Comparison of ENCODE assay signal across 18 cellular contexts in genomic region chr4:163077611-163078010, GRCh38.
DNase-seq lines count a peak whose midpoint lies in the region; ATAC-seq and TF ChIP-seq lines count a peak whose summit lies in the region.
"Had no signal": no experiment of that assay in that cellular context is flagged by ENCODE, and none has a peak within 500 bp of the region (broad histone marks: within the 10 kb centered on the region; RNA-seq: fewer than 3 reads in every experiment).

No MANE protein-coding gene starts in this region.

- DNase-seq in NCI-H82 (lab: John Stamatoyannopoulos, UW) (peak; percentile 51), NCI-H82 treated with DMSO at 0.1 percent for 48 hours (lab: John Stamatoyannopoulos, UW; ENCODE audit: unreplicated experiment) (no peak), WTC11 (ENCODE audit: low spot score) (no peak), nephron progenitor cell (no peak), ovary (no peak), testis (no peak)
- no peak for DNase-seq in activated CD4-positive, alpha-beta T cell treated with anti-CD3 and anti-CD28 coated beads for 36 hours
- DNase-seq: 8988T; CD8-positive, alpha-beta T cell; DMS79 treated with DMSO at 0.1 percent for 48 hours; GF-D8; HCEC 1CT; IMR-90; KBM-7 had no signal

- H3K27me3 ChIP-seq in HUES48 (ENCODE audit: control insufficient read depth, insufficient read depth, low read length) (no peaks in the 10 kb centered on the region), ovary (no peaks in the 10 kb centered on the region), testis (no peaks in the 10 kb centered on the region)
- H3K27me3 ChIP-seq: BLaER1 treated with 17β-estradiol and CSF1 and Interleukin-3, amounts not matched to agents 10 nM and 100 nM had no signal

- H3K27me3 Mint-ChIP-seq in WTC11 (ENCODE audit: low read depth) (no peaks in the 10 kb centered on the region), nephron progenitor cell (ENCODE audit: low read depth, poor library complexity) (no peaks in the 10 kb centered on the region)
- peaks cover 2% of the 10 kb centered on the region for H3K27me3 Mint-ChIP-seq in activated CD4-positive, alpha-beta T cell treated with anti-CD3 and anti-CD28 coated beads for 36 hours

- H3K4me3 Mint-ChIP-seq in WTC11 = no peak overlapping the region
- H3K4me3 Mint-ChIP-seq in nephron progenitor cell = no peak overlapping the region
- no peak overlapping the region for H3K4me3 Mint-ChIP-seq in activated CD4-positive, alpha-beta T cell treated with anti-CD3 and anti-CD28 coated beads for 36 hours
- H3K4me3 Mint-ChIP-seq: B cell; CD8-positive, alpha-beta T cell had no signal

- 58 to 83% (median 60%) methylated on average over 1 of the region's 1 CpG for WGBS in ovary, 3 donors
- 71 to 76% methylated on average over 1 of the region's 1 CpG for WGBS in testis, 2 donors

- H3K27ac Mint-ChIP-seq in WTC11 = peak overlapping the region; percentile 89
- peak overlapping the region; percentile 34 for H3K27ac Mint-ChIP-seq in nephron progenitor cell
- H3K27ac Mint-ChIP-seq in activated CD4-positive, alpha-beta T cell treated with anti-CD3 and anti-CD28 coated beads for 36 hours = no peak overlapping the region
- H3K27ac Mint-ChIP-seq: B cell; CD8-positive, alpha-beta T cell had no signal

- H3K36me3 Mint-ChIP-seq in WTC11 (0 out of 2 replicates have a peak, but pooled peaks cover 3% of the 10 kb centered on the region), nephron progenitor cell (ENCODE audit: low read depth) (peaks cover 4% of the 10 kb centered on the region)
- H3K36me3 Mint-ChIP-seq in activated CD4-positive, alpha-beta T cell treated with anti-CD3 and anti-CD28 coated beads for 36 hours (ENCODE audit: low read depth) = no peaks in the 10 kb centered on the region
- H3K36me3 Mint-ChIP-seq: CD8-positive, alpha-beta T cell had no signal

- intact Hi-C loops in ovary (cut with DNase I) = no loop called here
- intact Hi-C loops in activated CD4-positive, alpha-beta T cell treated with anti-CD3 and anti-CD28 coated beads for 36 hours (cut with DNase I, micrococcal nuclease) = no loop called here
- intact Hi-C loops in testis (cut with DNase I; ENCODE audit: low total_unique reads) = no loop called here

- H3K4me3 ChIP-seq in HUES48 (ENCODE audit: low read depth, low read length) (no peak overlapping the region), ovary (no peak overlapping the region), testis (no peak overlapping the region)
- H3K4me3 ChIP-seq: BLaER1 treated with 17β-estradiol and CSF1 and Interleukin-3, amounts not matched to agents 10 nM and 100 nM had no signal

- H3K9me3 Mint-ChIP-seq in WTC11 (peaks cover 8% of the 10 kb centered on the region), nephron progenitor cell (peaks cover 5% of the 10 kb centered on the region)
- no peaks in the 10 kb centered on the region for H3K9me3 Mint-ChIP-seq in activated CD4-positive, alpha-beta T cell treated with anti-CD3 and anti-CD28 coated beads for 36 hours (ENCODE audit: low read depth)
- H3K9me3 Mint-ChIP-seq: CD8-positive, alpha-beta T cell had no signal

- no peak for TF ChIP-seq CTCF in WTC11 (IDR thresholded peaks at IDR 0.05)
- no peak for TF ChIP-seq CTCF in nephron progenitor cell (IDR thresholded peaks at IDR 0.05)
- TF ChIP-seq CTCF in ovary (IDR thresholded peaks at IDR 0.05) = no peak
- no peak for TF ChIP-seq CTCF in testis (IDR thresholded peaks at IDR 0.05)

- peak overlapping the region; percentile 51 for H3K27ac ChIP-seq in HUES48 (ENCODE audit: low read depth, low read length)
- no peak overlapping the region for H3K27ac ChIP-seq in ovary
- no peak overlapping the region for H3K27ac ChIP-seq in testis
- H3K27ac ChIP-seq: BLaER1 treated with 17β-estradiol and CSF1 and Interleukin-3, amounts not matched to agents 10 nM and 100 nM; HL-60 had no signal

- H3K9ac ChIP-seq in HUES48 (ENCODE audit: low read depth, low read length) = no peak overlapping the region
- H3K9ac ChIP-seq: BLaER1 treated with 17β-estradiol and CSF1 and Interleukin-3, amounts not matched to agents 10 nM and 100 nM had no signal

- H3K4me1 ChIP-seq in HUES48 (ENCODE audit: control insufficient read depth, insufficient read depth, low read length) (peaks cover 11% of the 10 kb centered on the region), ovary (ENCODE audit: insufficient read depth) (no peaks in the 10 kb centered on the region), testis (no peaks in the 10 kb centered on the region)
- H3K4me1 ChIP-seq: BLaER1 treated with 17β-estradiol and CSF1 and Interleukin-3, amounts not matched to agents 10 nM and 100 nM had no signal

- POLR2A ChIA-PET in WTC11 (lab: Charles Lee) = no interaction called here
- POLR2A ChIA-PET in activated CD4-positive, alpha-beta T cell treated with anti-CD3 and anti-CD28 coated beads for 36 hours (lab: Charles Lee) = no interaction called here

- no peak for TF ChIP-seq POLR2A in ovary (IDR thresholded peaks at IDR 0.05)
- TF ChIP-seq POLR2A in testis (IDR thresholded peaks at IDR 0.05) = no peak

- TF ChIP-seq EP300 in ovary (IDR thresholded peaks at IDR 0.05) = no peak

- ATAC-seq in WTC11 = no peak
- no peak for ATAC-seq in activated CD4-positive, alpha-beta T cell treated with anti-CD3 and anti-CD28 coated beads for 36 hours
- ATAC-seq: CD8-positive, alpha-beta T cell had no signal

- H3K4me1 Mint-ChIP-seq in WTC11 (peaks cover 24% of the 10 kb centered on the region), nephron progenitor cell (peaks cover 34% of the 10 kb centered on the region)
- H3K4me1 Mint-ChIP-seq in activated CD4-positive, alpha-beta T cell treated with anti-CD3 and anti-CD28 coated beads for 36 hours = no peaks in the 10 kb centered on the region
- H3K4me1 Mint-ChIP-seq: B cell had no signal

- H3K9me3 ChIP-seq in HUES48 (ENCODE audit: control insufficient read depth, insufficient read depth, low read length) (peaks cover 4% of the 10 kb centered on the region; the same call in 1 of the 2 replicates), ovary (no peaks in the 10 kb centered on the region), testis (no peaks in the 10 kb centered on the region)
- H3K9me3 ChIP-seq: BLaER1 treated with 17β-estradiol and CSF1 and Interleukin-3, amounts not matched to agents 10 nM and 100 nM had no signal

- H3K36me3 ChIP-seq in HUES48 (ENCODE audit: control insufficient read depth, insufficient read depth, low read length) = no peaks in the 10 kb centered on the region
- no peaks in the 10 kb centered on the region for H3K36me3 ChIP-seq in ovary
- H3K36me3 ChIP-seq in testis (ENCODE audit: low read depth, missing control alignments) = no peaks in the 10 kb centered on the region
- H3K36me3 ChIP-seq: BLaER1 treated with 17β-estradiol and CSF1 and Interleukin-3, amounts not matched to agents 10 nM and 100 nM had no signal

- CTCF ChIA-PET in WTC11 (lab: Charles Lee) = no interaction called here
- CTCF ChIA-PET in activated CD4-positive, alpha-beta T cell treated with anti-CD3 and anti-CD28 coated beads for 36 hours (lab: Charles Lee) = no interaction called here

TF ChIP-seq in WTC11, 78 proteins besides CTCF, POLR2A, EP300 and RAD21 (continues in another document):
- TF ChIP-seq RELA (CRISPR knock-in tag; IDR thresholded peaks at IDR 0.05; ENCODE audit: borderline replicate concordance) = no peak
- TF ChIP-seq ZBTB43 (CRISPR knock-in tag; IDR thresholded peaks at IDR 0.05) = no peak
- TF ChIP-seq CBFB (CRISPR knock-in tag; IDR thresholded peaks at IDR 0.05; ENCODE audit: low read depth) = no peak
- TF ChIP-seq ZNF263 (CRISPR knock-in tag; IDR thresholded peaks at IDR 0.05; ENCODE audit: low read depth) = no peak
- TF ChIP-seq ZNF532 (CRISPR knock-in tag; IDR thresholded peaks at IDR 0.05; ENCODE audit: borderline replicate concordance) = no peak
